Comparison of ENCODE assay signal across 23 cellular contexts in the genomic region with DNA sequence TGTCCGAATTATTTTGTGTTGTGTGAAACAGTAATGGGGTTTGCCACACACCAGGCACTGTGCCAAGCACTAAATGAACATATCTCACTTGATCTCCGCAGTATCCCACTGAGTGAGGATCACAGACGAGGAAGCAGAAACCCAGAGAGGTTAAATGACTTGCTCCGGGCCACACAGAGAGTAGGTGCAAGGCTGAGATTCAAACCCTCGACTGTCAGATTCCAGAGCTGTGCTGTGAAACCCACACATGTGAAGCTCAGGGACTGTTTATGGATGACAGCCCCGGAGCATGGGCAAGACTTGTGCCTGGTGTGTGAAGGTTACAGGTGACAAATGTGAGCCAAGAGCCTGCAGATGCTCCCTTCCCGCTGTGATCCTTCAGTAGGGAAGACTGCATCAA.
DNase-seq lines count a peak whose midpoint lies in the region; ATAC-seq, FAIRE-seq and TF ChIP-seq lines count a peak whose summit lies in the region.
"Had no signal": no experiment of that assay in that cellular context is flagged by ENCODE, and none has a peak within 500 bp of the region (broad histone marks: within the 10 kb centered on the region; RNA-seq: fewer than 3 reads in every experiment).

No MANE protein-coding gene starts in this region.

- H3K27ac ChIP-seq in SK-N-SH (ENCODE audit: low read depth in 2 of 2, low read length in 1 of 2) (no peak overlapping the region), keratinocyte (ENCODE audit: control insufficient read depth, insufficient read depth, low read length) (no peak overlapping the region)
- H3K27ac ChIP-seq: 22Rv1, BLaER1, HL-60, SJCRH30 had no signal

- peak overlapping the region in 1 of 7 donors; percentile 35 for H3K27ac Mint-ChIP-seq in CD14-positive monocyte
- H3K27ac Mint-ChIP-seq: CD8-positive, alpha-beta memory T cell had no signal

- intact Hi-C loops in CD14-positive monocyte (cut with micrococcal nuclease): no loop called here

- H2AFZ ChIP-seq in SK-N-SH (ENCODE audit: low read depth) (no peak overlapping the region), keratinocyte (ENCODE audit: control insufficient read depth, low read length) (no peak overlapping the region)

- POLR2A ChIA-PET in SK-N-SH (lab: Yijun Ruan, JAX): no interaction called here

- no peak for TF ChIP-seq EP300 in SK-N-SH (IDR thresholded peaks at IDR 0.05; ENCODE audit: borderline replicate concordance in 1 of 2, low read depth in 1 of 2, low read length in 1 of 2)

- H3F3A ChIP-seq in SK-N-SH (replicated peaks; ENCODE audit: insufficient read depth): peaks cover 31% of the 10 kb centered on the region

- no peaks in the 10 kb centered on the region for H3K27me3 ChIP-seq in SK-N-SH (ENCODE audit: insufficient read depth)
- H3K27me3 ChIP-seq in bronchial epithelial cell (ENCODE audit: control insufficient read depth, insufficient read depth, low read length): no peaks in the 10 kb centered on the region
- H3K27me3 ChIP-seq in keratinocyte (ENCODE audit: control insufficient read depth, extremely low read depth, insufficient read depth, low read length): no peaks in the 10 kb centered on the region

- H3K4me1 Mint-ChIP-seq in CD14-positive monocyte: peaks cover 67% of the 10 kb centered on the region

- ATAC-seq in SK-N-SH treated with all-trans-retinoic acid at 6 μM for 48 hours (no peak), GM21526 (IDR thresholded peaks at IDR 0.05; ENCODE audit: low FRiP score, unreplicated experiment) (no peak)

- H3K4me3 ChIP-seq in SK-N-SH (ENCODE audit: low read depth in 2 of 2, low read length in 1 of 2) (no peak overlapping the region), bronchial epithelial cell (ENCODE audit: low read depth, low read length) (no peak overlapping the region), keratinocyte (ENCODE audit: control insufficient read depth in 2 of 3, extremely low read depth in 1 of 3, insufficient read depth in 2 of 3, low read depth in 1 of 3, low read length in 3 of 3) (no peak overlapping the region)
- H3K4me3 ChIP-seq: BLaER1, HAP-1, SJCRH30 had no signal

- peaks cover 1 to 3% (median 2%) of the 10 kb centered on the region in 3 donors for H3K27me3 Mint-ChIP-seq in CD14-positive monocyte (ENCODE audit: low read depth in 3 of 3)

- CTCF ChIA-PET in SK-N-SH (lab: Yijun Ruan, JAX): interaction anchor here (1.4 kb wide), 1 partner anchor 14 kb away, joined by 3 read pairs; no protein-coding TSS in a partner anchor

- H3K9me1 ChIP-seq in keratinocyte (ENCODE audit: control insufficient read depth, extremely low read depth, insufficient read depth, low read length): peaks cover 3% of the 10 kb centered on the region

- no peak for TF ChIP-seq RAD21 in SK-N-SH (IDR thresholded peaks at IDR 0.05; ENCODE audit: low read length)

- H4K20me1 ChIP-seq in SK-N-SH (ENCODE audit: insufficient read depth) (no peaks in the 10 kb centered on the region), keratinocyte (ENCODE audit: control insufficient read depth, extremely low read depth, insufficient read depth, low read length) (no peaks in the 10 kb centered on the region)
- H4K20me1 ChIP-seq: BLaER1 had no signal

- no peaks in the 10 kb centered on the region for H3K9me2 ChIP-seq in SK-N-SH

- H3K4me1 ChIP-seq in SK-N-SH (ENCODE audit: control insufficient read depth in 1 of 2, insufficient read depth in 2 of 2, low read depth in 1 of 2, low read length in 1 of 2): peaks cover 16 to 33% of the 10 kb centered on the region in 2 experiments; a peak in 3 of 4 replicates
- peaks cover 97% of the 10 kb centered on the region for H3K4me1 ChIP-seq in keratinocyte (ENCODE audit: control insufficient read depth, extremely low read depth, insufficient read depth, low read length)
- H3K4me1 ChIP-seq: SJCRH30 had no signal

- no peaks in the 10 kb centered on the region for H3K9me3 ChIP-seq in SK-N-SH
- no peaks in the 10 kb centered on the region for H3K9me3 ChIP-seq in keratinocyte (ENCODE audit: control insufficient read depth, low read depth, low read length)
- H3K9me3 ChIP-seq: BLaER1, HAP-1, SJCRH30 had no signal

- H3K79me2 ChIP-seq in SK-N-SH (ENCODE audit: insufficient read depth): no peaks in the 10 kb centered on the region
- no peaks in the 10 kb centered on the region for H3K79me2 ChIP-seq in keratinocyte (ENCODE audit: control insufficient read depth, insufficient read depth, low read length)

- peak; percentile 72 for FAIRE-seq in bronchial epithelial cell (lab: Jason Lieb, UNC)
- peak; percentile 46 for FAIRE-seq in keratinocyte (lab: Jason Lieb, UNC)
- FAIRE-seq: G401.6, HTR-8/SVneo had no signal

- dilution Hi-C loops in keratinocyte (cut with MboI; ENCODE audit: extremely low pct_ligation_motif_present, low sequenced_read_pairs): no loop called here

- H3K9ac ChIP-seq in SK-N-SH (no peak overlapping the region), keratinocyte (ENCODE audit: control insufficient read depth, extremely low read depth, insufficient read depth, low read length) (peak overlapping the region; percentile 10)
- H3K9ac ChIP-seq: BLaER1 had no signal

- H3K4me3 Mint-ChIP-seq in CD14-positive monocyte: no peak overlapping the region
- H3K4me3 Mint-ChIP-seq: CD8-positive, alpha-beta memory T cell had no signal

- H3K36me3 ChIP-seq in SK-N-SH (replicated peaks in 1 of 2; ENCODE audit: control insufficient read depth in 1 of 2, insufficient read depth in 2 of 2, low read length in 1 of 2): no peaks in the 10 kb centered on the region
- H3K36me3 ChIP-seq in bronchial epithelial cell (ENCODE audit: control insufficient read depth, insufficient read depth, low read length): no peaks in the 10 kb centered on the region
- H3K36me3 ChIP-seq in keratinocyte (ENCODE audit: control insufficient read depth in 2 of 2, extremely low read depth in 1 of 2, insufficient read depth in 2 of 2, low read length in 2 of 2): no peaks in the 10 kb centered on the region
- H3K36me3 ChIP-seq: BLaER1, HAP-1, SJCRH30 had no signal

- peaks cover 0 to 2% (median 0%) of the 10 kb centered on the region in 7 donors for H3K9me3 Mint-ChIP-seq in CD14-positive monocyte
- H3K9me3 Mint-ChIP-seq: CD8-positive, alpha-beta memory T cell had no signal

- peak; percentile 42 for DNase-seq in SK-N-SH
- DNase-seq in bronchial epithelial cell (ENCODE audit: low read depth): no peak
- no peak for DNase-seq in keratinocyte (ENCODE audit: low read depth, low spot score)
- no peak for DNase-seq in NCI-H146 treated with DMSO at 0.1 percent for 48 hours (lab: John Stamatoyannopoulos, UW; ENCODE audit: unreplicated experiment)
- no peak for DNase-seq in MV-4-11 (lab: John Stamatoyannopoulos, UW)
- DNase-seq in CD14-positive monocyte (ENCODE audit: low spot score): no peak
- DNase-seq: CD8-positive, alpha-beta memory T cell; DND-41; NCI-H1417; NCI-H2029; NCI-H2171; NCI-H446; NCI-H748 treated with DMSO at 0.1 percent for 48 hours; RPMI8226; SJCRH30 had no signal

- H3K4me2 ChIP-seq in SK-N-SH (no peak overlapping the region), keratinocyte (ENCODE audit: control insufficient read depth, extremely low read depth, insufficient read depth, low read depth, low read length) (no peak overlapping the region)
- H3K4me2 ChIP-seq: BLaER1 had no signal

- TF ChIP-seq CTCF in SK-N-SH (IDR thresholded peaks at IDR 0.05) (no peak), bronchial epithelial cell (IDR thresholded peaks at IDR 0.05; ENCODE audit: insufficient read depth, low read length, severe bottlenecking) (no peak), keratinocyte (optimal IDR thresholded peaks at IDR 0.05 in 1 of 3, IDR thresholded peaks at IDR 0.05 in 1 of 3, conservative IDR thresholded peaks at IDR 0.05 in 1 of 3; ENCODE audit: extremely low read depth in 1 of 3, insufficient read depth in 2 of 3, low read length in 3 of 3) (no peak), CD14-positive monocyte (IDR thresholded peaks at IDR 0.05) (no peak)

- 62% methylated on average over 6 of the region's 7 CpGs for WGBS in SK-N-SH (ENCODE audit: low lambda C conversion rate)

- peaks cover 20 to 27% of the 10 kb centered on the region in 2 donors for H3K36me3 Mint-ChIP-seq in CD14-positive monocyte
- H3K36me3 Mint-ChIP-seq: CD8-positive, alpha-beta memory T cell had no signal

TF ChIP-seq in SK-N-SH, 30 proteins besides CTCF, POLR2A, EP300 and RAD21:
- TF ChIP-seq GATA2 (CRISPR knock-in tag; IDR thresholded peaks at IDR 0.05) (peak; percentile 41), RCOR1 (IDR thresholded peaks at IDR 0.05; ENCODE audit: low read length) (peak; percentile 44; the same call in 1 of the 2 replicates)
- TF ChIP-seq, protein P1, sequence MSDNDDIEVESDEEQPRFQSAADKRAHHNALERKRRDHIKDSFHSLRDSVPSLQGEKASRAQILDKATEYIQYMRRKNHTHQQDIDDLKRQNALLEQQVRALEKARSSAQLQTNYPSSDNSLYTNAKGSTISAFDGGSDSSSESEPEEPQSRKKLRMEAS (IDR thresholded peaks at IDR 0.05; ENCODE audit: low read depth): no peak

TF ChIP-seq in SK-N-SH treated with all-trans-retinoic acid at 6 μM for 48 hours, 23 proteins besides CTCF, POLR2A, EP300 and RAD21 (continues in another document):
- TF ChIP-seq ISL1 (CRISPR knock-in tag; IDR thresholded peaks at IDR 0.05) (no peak), ZNF565 (CRISPR knock-in tag; conservative IDR thresholded peaks at IDR 0.05; ENCODE audit: low read depth) (no peak), OSR1 (CRISPR knock-in tag; IDR thresholded peaks at IDR 0.05) (no peak), PPARA (CRISPR knock-in tag; IDR thresholded peaks at IDR 0.05; ENCODE audit: borderline replicate concordance) (no peak), SNAI2 (CRISPR knock-in tag; IDR thresholded peaks at IDR 0.05) (no peak), BACH2 (CRISPR knock-in tag; IDR thresholded peaks at IDR 0.05; ENCODE audit: borderline replicate concordance) (no peak), ARNTL (CRISPR knock-in tag; IDR thresholded peaks at IDR 0.05; ENCODE audit: borderline replicate concordance, low read depth) (no peak), ZNF70 (CRISPR knock-in tag; IDR thresholded peaks at IDR 0.05) (no peak), ZFP30 (CRISPR knock-in tag; IDR thresholded peaks at IDR 0.05) (no peak), TOX (CRISPR knock-in tag; IDR thresholded peaks at IDR 0.05; ENCODE audit: borderline replicate concordance) (no peak), TCF4 (CRISPR knock-in tag; IDR thresholded peaks at IDR 0.05; ENCODE audit: borderline replicate concordance) (no peak)
- TF ChIP-seq, protein P2, sequence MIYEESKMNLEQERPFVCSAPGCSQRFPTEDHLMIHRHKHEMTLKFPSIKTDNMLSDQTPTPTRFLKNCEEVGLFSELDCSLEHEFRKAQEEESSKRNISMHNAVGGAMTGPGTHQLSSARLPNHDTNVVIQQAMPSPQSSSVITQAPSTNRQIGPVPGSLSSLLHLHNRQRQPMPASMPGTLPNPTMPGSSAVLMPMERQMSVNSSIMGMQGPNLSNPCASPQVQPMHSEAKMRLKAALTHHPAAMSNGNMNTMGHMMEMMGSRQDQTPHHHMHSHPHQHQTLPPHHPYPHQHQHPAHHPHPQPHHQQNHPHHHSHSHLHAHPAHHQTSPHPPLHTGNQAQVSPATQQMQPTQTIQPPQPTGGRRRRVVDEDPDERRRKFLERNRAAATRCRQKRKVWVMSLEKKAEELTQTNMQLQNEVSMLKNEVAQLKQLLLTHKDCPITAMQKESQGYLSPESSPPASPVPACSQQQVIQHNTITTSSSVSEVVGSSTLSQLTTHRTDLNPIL (CRISPR knock-in tag; IDR thresholded peaks at IDR 0.05; ENCODE audit: low read depth): no peak
